10 cellular contexts compared by ENCODE assay signal in the genomic region with DNA sequence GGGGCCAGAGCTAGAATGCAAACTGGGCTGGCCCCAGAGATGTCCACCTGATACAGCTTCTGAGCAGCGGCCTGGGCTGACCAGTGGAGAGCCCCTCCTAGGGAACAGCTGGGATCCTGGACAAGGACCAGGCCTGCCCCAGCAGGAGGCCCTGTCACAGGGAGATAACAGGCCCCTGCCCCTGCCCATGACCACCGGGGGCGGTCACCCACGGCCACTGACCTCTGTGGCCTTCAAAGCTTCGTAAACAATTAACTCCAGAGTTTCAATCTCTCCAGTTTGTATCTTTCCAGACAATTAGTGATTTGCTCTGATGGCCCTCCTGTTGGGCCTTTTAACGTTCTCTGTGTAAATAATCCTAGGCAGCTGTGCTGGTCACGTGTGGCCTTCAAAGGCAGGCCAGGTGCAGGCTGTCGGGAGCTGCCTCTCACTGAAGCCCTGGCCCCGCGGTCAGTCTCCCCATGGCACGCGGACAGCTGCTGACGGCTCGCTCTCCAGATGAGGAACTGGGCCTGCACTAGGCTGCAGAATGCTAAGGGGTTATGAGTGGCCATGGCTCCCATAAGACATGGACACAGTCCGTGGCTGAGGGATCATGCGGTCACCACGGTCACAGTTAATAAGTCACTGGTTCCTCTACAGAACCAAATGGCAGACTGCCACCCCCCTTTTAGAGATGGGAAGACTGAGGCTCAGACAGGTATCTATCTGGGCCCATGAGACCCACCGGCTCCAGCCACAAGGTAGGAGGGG. TPM values are rescaled to one million over a fixed set of nuclear protein-coding genes. Genes with fewer than 3 reads are reported as not detected.
DNase-seq lines count a peak whose midpoint lies in the region; ATAC-seq and TF ChIP-seq lines count a peak whose summit lies in the region.
"Had no signal": no experiment of that assay in that cellular context is flagged by ENCODE, and none has a peak within 500 bp of the region (broad histone marks: within the 10 kb centered on the region; RNA-seq: fewer than 3 reads in every experiment).

No MANE protein-coding gene starts in this region.

- TF ChIP-seq CTCF in WERI-Rb-1 (IDR thresholded peaks at IDR 0.05; ENCODE audit: low read depth, low read length) (no peak), tibial nerve (IDR thresholded peaks at IDR 0.05) (no peak)

- CTCF ChIA-PET in HEK293T (lab: Yijun Ruan, JAX), result interaction anchor here (1.4 kb wide), 1 partner anchor 12 kb away, joined by 3 read pairs; no protein-coding TSS in a partner anchor

- H3K4me3 ChIP-seq in WERI-Rb-1 (ENCODE audit: low read depth, low read length) (no peak overlapping the region), tibial nerve (no peak overlapping the region)

- peaks cover 32% of the 10 kb centered on the region for H3K36me3 ChIP-seq in WERI-Rb-1
- peaks cover 0 to 10% (median 0%) of the 10 kb centered on the region in 3 donors for H3K36me3 ChIP-seq in tibial nerve

- H3K27me3 ChIP-seq in WERI-Rb-1 (ENCODE audit: insufficient read depth, low read depth, severe bottlenecking) (no peaks in the 10 kb centered on the region), tibial nerve (no peaks in the 10 kb centered on the region)

- H3K4me1 ChIP-seq in tibial nerve, result peaks cover 0 to 99% (median 54%) of the 10 kb centered on the region in 4 donors

- WGBS in tibial nerve, 2 donors, result 52 to 53% methylated on average over 16 to 18 of the region's 18 CpGs

- TF ChIP-seq EP300 in tibial nerve (IDR thresholded peaks at IDR 0.05), result peak in 1 of 2 donors; percentile 5

- H3K9me3 ChIP-seq in WERI-Rb-1 (ENCODE audit: severe bottlenecking) (no peaks in the 10 kb centered on the region), tibial nerve (no peaks in the 10 kb centered on the region)

- TF ChIP-seq POLR2A in tibial nerve (IDR thresholded peaks at IDR 0.05), result no peak

- ATAC-seq in left lobe of liver, result peak; percentile 70
- ATAC-seq in HG03457 (IDR thresholded peaks at IDR 0.05; ENCODE audit: unreplicated experiment), result no peak
- no peak for ATAC-seq in HG02840 (IDR thresholded peaks at IDR 0.05; ENCODE audit: low FRiP score, unreplicated experiment)

- POLR2A ChIA-PET in HEK293T (lab: Yijun Ruan, JAX), result no interaction called here

- H3K27ac ChIP-seq in WERI-Rb-1 (peak overlapping the region; percentile 53), tibial nerve (peak overlapping the region in 3 of 4 donors; percentile 27 to 49 (median 28))

- DNase-seq in activated CD8-positive, alpha-beta memory T cell treated with anti-CD3 and anti-CD28 coated beads for 24 hours, result peak; percentile 46
- DNase-seq in activated CD8-positive, alpha-beta memory T cell treated with anti-CD3 and anti-CD28 coated beads, Interleukin-2, amount 50 U/mL, for 4 hours, result no peak
- peak; percentile 75 for DNase-seq in WERI-Rb-1
- peak; percentile 97 for DNase-seq in left lobe of liver (ENCODE audit: low spot score)
- peak in 1 of 2 donors; percentile 56 for DNase-seq in tibial nerve (ENCODE audit: low spot score in 2 of 2)
- DNase-seq in HEK293T (ENCODE audit: extremely low spot score), result no peak
- DNase-seq: Karpas-422; stimulated activated CD4-positive, alpha-beta T cell treated with anti-CD3 and anti-CD28 coated beads, Interleukin-4, amount 100 ng/mL, for 4 hours had no signal

TF ChIP-seq in HEK293T, 16 proteins besides CTCF, POLR2A, EP300 and RAD21:
- TF ChIP-seq FOXA1 (IDR thresholded peaks at IDR 0.05) (no peak), FOXK2 (IDR thresholded peaks at IDR 0.05) (no peak), SUZ12 (IDR thresholded peaks at IDR 0.05) (no peak), NFRKB (IDR thresholded peaks at IDR 0.05) (no peak), HDGF (IDR thresholded peaks at IDR 0.05; ENCODE audit: borderline replicate concordance) (no peak), ZNF384 (IDR thresholded peaks at IDR 0.05) (no peak), SP1 (IDR thresholded peaks at IDR 0.05) (no peak), CTBP1 (IDR thresholded peaks at IDR 0.05; ENCODE audit: borderline replicate concordance) (no peak), TARDBP (IDR thresholded peaks at IDR 0.05) (no peak), L3MBTL2 (conservative IDR thresholded peaks at IDR 0.05) (no peak), ARNT (IDR thresholded peaks at IDR 0.05) (no peak), BHLHE40 (IDR thresholded peaks at IDR 0.05; ENCODE audit: borderline replicate concordance) (no peak), ELF4 (IDR thresholded peaks at IDR 0.05) (no peak), LEF1 (IDR thresholded peaks at IDR 0.05; ENCODE audit: borderline replicate concordance) (no peak), FOXM1 (IDR thresholded peaks at IDR 0.05; ENCODE audit: borderline replicate concordance) (no peak)
- TF ChIP-seq, protein P1, sequence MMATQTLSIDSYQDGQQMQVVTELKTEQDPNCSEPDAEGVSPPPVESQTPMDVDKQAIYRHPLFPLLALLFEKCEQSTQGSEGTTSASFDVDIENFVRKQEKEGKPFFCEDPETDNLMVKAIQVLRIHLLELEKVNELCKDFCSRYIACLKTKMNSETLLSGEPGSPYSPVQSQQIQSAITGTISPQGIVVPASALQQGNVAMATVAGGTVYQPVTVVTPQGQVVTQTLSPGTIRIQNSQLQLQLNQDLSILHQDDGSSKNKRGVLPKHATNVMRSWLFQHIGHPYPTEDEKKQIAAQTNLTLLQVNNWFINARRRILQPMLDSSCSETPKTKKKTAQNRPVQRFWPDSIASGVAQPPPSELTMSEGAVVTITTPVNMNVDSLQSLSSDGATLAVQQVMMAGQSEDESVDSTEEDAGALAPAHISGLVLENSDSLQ (IDR thresholded peaks at IDR 0.05), result no peak

RNA-seq across cellular contexts. Expression of a gene that starts 9.2 kb away (rescaled TPM):
- total RNA-seq in left lobe of liver, result 21.8 TPM
- 10 to 100 TPM; 21.6 to 51.6 (median 39.3) TPM for total RNA-seq in tibial nerve

Comparison
In these comparisons a context has a peak if more than half of its experiments do, and no peak if none do; other contexts are left out.
1. DNase-seq: peak in activated CD8-positive, alpha-beta memory T cell treated with anti-CD3 and anti-CD28 coated beads for 24 hours (single experiment), WERI-Rb-1 (single experiment) and left lobe of liver (single experiment); none in activated CD8-positive, alpha-beta memory T cell treated with anti-CD3 and anti-CD28 coated beads, Interleukin-2, amount 50 U/mL, for 4 hours (single experiment) and HEK293T (single experiment).